Comparison of ENCODE assay signal across 17 cellular contexts in genomic region chr20:6489361-6490154, GRCh38.
A peak's percentile ranks its signal among the peaks of the same experiment; 100 is the strongest.
DNase-seq lines count a peak whose midpoint lies in the region; ATAC-seq, FAIRE-seq and TF ChIP-seq lines count a peak whose summit lies in the region.
"Had no signal": no experiment of that assay in that cellular context is flagged by ENCODE, and none has a peak within 500 bp of the region (broad histone marks: within the 10 kb centered on the region; RNA-seq: fewer than 3 reads in every experiment).

No MANE protein-coding gene starts in this region.

- H3K4me2 ChIP-seq in HepG2 (ENCODE audit: low read depth, low read length): peak overlapping the region; percentile 48

- POLR2A ChIA-PET in HepG2 (lab: Yijun Ruan, JAX): interaction anchor here (0.8 to 1.3 kb wide), 2 partner anchors 24 to 88 kb away, joined by 3 to 11 read pairs; no protein-coding TSS in a partner anchor

- H2AFZ ChIP-seq in HepG2 (ENCODE audit: low read length): no peak overlapping the region

- no peak for TF ChIP-seq RAD21 in HepG2 (CRISPR knock-in tag; IDR thresholded peaks at IDR 0.05)

- intact Hi-C loops in HepG2 (cut with micrococcal nuclease; ENCODE audit: unreplicated experiment): loop anchor here (5.0 kb wide), 1 partner anchor 1398 kb away; no protein-coding TSS in a partner anchor
- intact Hi-C loops in right lobe of liver (cut with DNase I): no loop called here

- H3K9me3 ChIP-seq in HepG2 (ENCODE audit: low read length) (no peaks in the 10 kb centered on the region), right lobe of liver (no peaks in the 10 kb centered on the region)
- H3K9me3 ChIP-seq: HAP-1, thyroid gland had no signal

- H3K36me3 ChIP-seq in HepG2 (replicated peaks in 1 of 2; ENCODE audit: control insufficient read depth in 1 of 2, insufficient read depth in 2 of 2, low read length in 2 of 2): no peaks in the 10 kb centered on the region
- no peaks in the 10 kb centered on the region for H3K36me3 ChIP-seq in right lobe of liver
- H3K36me3 ChIP-seq: HAP-1, thyroid gland had no signal

- peaks cover 44% of the 10 kb centered on the region for H3K4me1 ChIP-seq in HepG2 (ENCODE audit: insufficient read depth, low read length)
- no peaks in the 10 kb centered on the region for H3K4me1 ChIP-seq in right lobe of liver
- H3K4me1 ChIP-seq: HAP-1, thyroid gland had no signal

- H3K9ac ChIP-seq in HepG2 (ENCODE audit: insufficient read depth, low read depth, low read length): no peak overlapping the region

- DNase-seq in HepG2 (ENCODE audit: low spot score) (peak; percentile 86), right lobe of liver (no peak), NCI-H510A treated with DMSO at 0.1 percent for 48 hours (lab: John Stamatoyannopoulos, UW) (peak; percentile 92), astrocyte of the hippocampus (ENCODE audit: low read depth, low spot score) (peak; percentile 16), DMS114 treated with DMSO at 0.1 percent for 48 hours (lab: John Stamatoyannopoulos, UW; ENCODE audit: unreplicated experiment) (no peak)
- DNase-seq: activated CD8-positive, alpha-beta memory T cell treated with anti-CD3 and anti-CD28 coated beads, Interleukin-2, amount 10 ng/mL, durations not matched to agents 7 days and 5 days; activated naive CD4-positive, alpha-beta T cell treated with anti-CD3 and anti-CD28 coated beads for 36 hours; effector memory CD4-positive, alpha-beta T cell; MM.1S; NK-92 treated with Interleukin-12 subunit alpha and Interleukin-12 subunit beta, amount 100 ng/mL, for 24 hours; thyroid gland had no signal

- TF ChIP-seq EP300 in HepG2 (IDR thresholded peaks at IDR 0.05; ENCODE audit: low read depth in 2 of 2, low read length in 2 of 2): peak in 1 of 2 experiments; percentile 66; a peak in 2 of 4 replicates
- peak; percentile 62; the same call in 1 of the 2 replicates for TF ChIP-seq EP300 in HepG2 (CRISPR knock-in tag; IDR thresholded peaks at IDR 0.05; ENCODE audit: borderline replicate concordance)

- BruUV-seq in HepG2 (replicated peaks; lab: Mats Ljungman, UMichigan): no TSS peak

- TF ChIP-seq CTCF in HepG2 (CRISPR knock-in tag; IDR thresholded peaks at IDR 0.05) (no peak), right lobe of liver (IDR thresholded peaks at IDR 0.05) (no peak)

- FAIRE-seq in HepG2 (lab: Jason Lieb, UNC): peak; percentile 67
- FAIRE-seq: D721Med had no signal

- H3K27me3 ChIP-seq in HepG2 (ENCODE audit: control insufficient read depth in 1 of 2, insufficient read depth in 2 of 2, low read length in 2 of 2) (no peaks in the 10 kb centered on the region), right lobe of liver (no peaks in the 10 kb centered on the region)
- H3K27me3 ChIP-seq: thyroid gland had no signal

- CTCF ChIA-PET in HepG2 (lab: Yijun Ruan, JAX; ENCODE audit: low intra/inter-chr PET ratio, low total read pairs): no interaction called here

- H4K20me1 ChIP-seq in HepG2 (ENCODE audit: insufficient read depth, low read length): no peaks in the 10 kb centered on the region

- peak overlapping the region; percentile 39 for H3K27ac ChIP-seq in HepG2 (ENCODE audit: extremely low read length, insufficient read depth, low read length)
- no peak overlapping the region for H3K27ac ChIP-seq in right lobe of liver
- H3K27ac ChIP-seq: thyroid gland, VCaP had no signal

- ATAC-seq in HepG2: peak; percentile 71
- ATAC-seq in right lobe of liver: no peak
- ATAC-seq in HG03520 (IDR thresholded peaks at IDR 0.05; ENCODE audit: unreplicated experiment): no peak
- no peak for ATAC-seq in GM21576 (IDR thresholded peaks at IDR 0.05; ENCODE audit: unreplicated experiment)
- ATAC-seq in SK-N-SH treated with all-trans-retinoic acid at 6 μM for 48 hours: no peak
- ATAC-seq: activated CD8-positive, alpha-beta memory T cell treated with anti-CD3 and anti-CD28 coated beads, Interleukin-2, amount 10 ng/mL, durations not matched to agents 7 days and 5 days had no signal

- no peaks in the 10 kb centered on the region for H3K79me2 ChIP-seq in HepG2 (ENCODE audit: insufficient read depth, low read length)

- 7% methylated on average over 16 of the region's 16 CpGs for WGBS in HepG2 (ENCODE audit: low lambda C conversion rate)
- WGBS in right lobe of liver (ENCODE audit: insufficient coverage, low coverage, low lambda C conversion rate, missing lambda C conversion rate): 62% methylated on average over 12 of the region's 16 CpGs

- in situ Hi-C loops in HepG2 (cut with HindIII; ENCODE audit: extremely low pct_ligation_motif_present, low pct_unique_long_range_greater_than_20kb): loop anchor here (10.0 kb wide), 1 partner anchor 65 kb away; no protein-coding TSS in a partner anchor

- no peak overlapping the region; a peak in 1 of 6 replicates for H3K4me3 ChIP-seq in HepG2 (replicated peaks in 1 of 3; ENCODE audit: insufficient read depth in 1 of 3, low read depth in 2 of 3, low read length in 3 of 3)
- H3K4me3 ChIP-seq in right lobe of liver: no peak overlapping the region
- H3K4me3 ChIP-seq: HAP-1, thyroid gland had no signal

- TF ChIP-seq POLR2A in HepG2 (IDR thresholded peaks at IDR 0.05; ENCODE audit: insufficient read depth in 1 of 2, low read depth in 2 of 2, low read length in 2 of 2) (no peak), right lobe of liver (IDR thresholded peaks at IDR 0.05) (no peak)

TF ChIP-seq in HepG2, 621 proteins besides CTCF, POLR2A, EP300 and RAD21 (continues in another document):
- TF ChIP-seq FOXO1 (CRISPR knock-in tag; IDR thresholded peaks at IDR 0.05): no peak
- TF ChIP-seq MIER3 (CRISPR knock-in tag; IDR thresholded peaks at IDR 0.05; ENCODE audit: borderline replicate concordance): no peak
- TF ChIP-seq PTBP1 (IDR thresholded peaks at IDR 0.05; ENCODE audit: low read depth, low read length, poor library complexity, severe bottlenecking): no peak
- no peak for TF ChIP-seq ETS1 (CRISPR knock-in tag; IDR thresholded peaks at IDR 0.05)
- TF ChIP-seq GLMP (CRISPR knock-in tag; IDR thresholded peaks at IDR 0.05; ENCODE audit: borderline replicate concordance): no peak
- no peak for TF ChIP-seq ZNF576 (CRISPR knock-in tag; IDR thresholded peaks at IDR 0.05)

TF ChIP-seq in SK-N-SH treated with all-trans-retinoic acid at 6 μM for 48 hours, 23 proteins besides CTCF, POLR2A, EP300 and RAD21 (continues in another document):
- TF ChIP-seq PATZ1 (CRISPR knock-in tag; IDR thresholded peaks at IDR 0.05; ENCODE audit: borderline replicate concordance): no peak
- no peak for TF ChIP-seq POU6F1 (CRISPR knock-in tag; IDR thresholded peaks at IDR 0.05; ENCODE audit: borderline replicate concordance, low read depth)
- no peak for TF ChIP-seq GLIS3 (CRISPR knock-in tag; IDR thresholded peaks at IDR 0.05)
- no peak for TF ChIP-seq OSR1 (CRISPR knock-in tag; IDR thresholded peaks at IDR 0.05)
- no peak for TF ChIP-seq TOX (CRISPR knock-in tag; IDR thresholded peaks at IDR 0.05; ENCODE audit: borderline replicate concordance)
- no peak for TF ChIP-seq CSDC2 (CRISPR knock-in tag; IDR thresholded peaks at IDR 0.05)
- no peak for TF ChIP-seq TCF4 (CRISPR knock-in tag; IDR thresholded peaks at IDR 0.05; ENCODE audit: borderline replicate concordance)
- no peak for TF ChIP-seq RARB (CRISPR knock-in tag; IDR thresholded peaks at IDR 0.05)
- TF ChIP-seq TSHZ2 (CRISPR knock-in tag; IDR thresholded peaks at IDR 0.05): no peak

Comparison
In these comparisons a context has a peak if more than half of its experiments do, and no peak if none do; other contexts are left out.
1. DNase-seq: peak in HepG2 (single experiment), NCI-H510A treated with DMSO at 0.1 percent for 48 hours (single experiment) and astrocyte of the hippocampus (single experiment); none in right lobe of liver (0 of 3) and DMS114 treated with DMSO at 0.1 percent for 48 hours (single experiment).
2. Of the 2 proteins assayed by ChIP-seq in both HepG2 and SK-N-SH treated with all-trans-retinoic acid at 6 μM for 48 hours: peak only in HepG2: PATZ1; only in SK-N-SH treated with all-trans-retinoic acid at 6 μM for 48 hours: none; in both: none; in neither: 1.